26 cellular contexts compared by ENCODE assay signal in the genomic region with DNA sequence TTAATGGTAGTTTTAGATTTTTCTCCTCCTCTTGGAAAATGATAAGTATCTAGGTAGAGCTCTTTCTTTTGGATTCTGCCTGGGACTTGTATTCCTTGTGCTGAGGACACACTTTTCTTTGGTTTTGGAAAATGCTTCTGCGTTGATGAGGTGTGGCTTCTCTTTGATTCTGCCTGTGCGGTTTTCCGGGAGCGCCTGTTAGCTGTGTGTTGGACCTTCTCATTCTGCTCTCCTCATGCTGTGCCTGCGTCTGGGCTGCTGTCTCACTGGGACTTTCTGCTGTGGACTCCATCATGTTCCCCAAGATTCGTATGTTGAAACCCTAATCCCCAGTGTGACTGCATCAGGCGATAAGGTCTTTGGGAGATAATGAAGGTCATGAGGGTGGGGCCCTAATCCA.
"Had no signal": no experiment of that assay in that cellular context is flagged by ENCODE, and none has a peak within 500 bp of the region (broad histone marks: within the 10 kb centered on the region; RNA-seq: fewer than 3 reads in every experiment).

No MANE protein-coding gene starts in this region.

- H3K9me3 ChIP-seq: prostate gland, thyroid gland had no signal

- H3K4me3 ChIP-seq: coronary artery, heart left ventricle, hepatocyte, prostate gland, right atrium auricular region, smooth muscle cell, stomach, thyroid gland, vagina had no signal

- FAIRE-seq: endometrium, frontal cortex, kidney had no signal

- H3K27me3 Mint-ChIP-seq: effector memory CD8-positive, alpha-beta T cell; naive thymus-derived CD8-positive, alpha-beta T cell had no signal

- H3K4me2 ChIP-seq: hepatocyte, smooth muscle cell had no signal

- H3K4me1 Mint-ChIP-seq: nephron progenitor cell had no signal

- H3K36me3 ChIP-seq: prostate gland had no signal

- H3K4me3 Mint-ChIP-seq: effector memory CD8-positive, alpha-beta T cell; naive thymus-derived CD8-positive, alpha-beta T cell; nephron progenitor cell; stimulated activated effector memory CD8-positive, alpha-beta T cell treated with anti-CD3 and anti-CD28 coated beads, Interleukin-12 subunit alpha, Interleukin-12 subunit beta, amount 100 ng/mL, for 72 hours had no signal

- H3K27ac Mint-ChIP-seq: effector memory CD8-positive, alpha-beta T cell; nephron progenitor cell had no signal

- H3K9me3 Mint-ChIP-seq: effector memory CD8-positive, alpha-beta T cell; stimulated activated effector memory CD8-positive, alpha-beta T cell treated with anti-CD3 and anti-CD28 coated beads, Interleukin-12 subunit alpha, Interleukin-12 subunit beta, amount 100 ng/mL, for 72 hours had no signal

- H3K4me1 ChIP-seq: heart left ventricle, prostate gland, right atrium auricular region, stomach, thyroid gland, vagina had no signal

- H3K79me2 ChIP-seq: hepatocyte had no signal

- H3K27me3 ChIP-seq: heart left ventricle, hepatocyte, right atrium auricular region, stomach, thyroid gland, vagina had no signal

- ATAC-seq: effector memory CD8-positive, alpha-beta T cell; heart left ventricle; naive thymus-derived CD8-positive, alpha-beta T cell; sciatic nerve; stimulated activated effector memory CD8-positive, alpha-beta T cell treated with anti-CD3 and anti-CD28 coated beads, Interleukin-12 subunit alpha, Interleukin-12 subunit beta, amount 100 ng/mL, for 72 hours had no signal

- H2AFZ ChIP-seq: hepatocyte had no signal

- H3K27ac ChIP-seq: coronary artery, heart left ventricle, hepatocyte, prostate gland, right atrium auricular region, stomach, thyroid gland, vagina had no signal

- DNase-seq: dermis blood vessel endothelial cell; effector memory CD8-positive, alpha-beta T cell; heart left ventricle; kidney; mammary epithelial cell; mesendoderm; midbrain; naive thymus-derived CD8-positive, alpha-beta T cell; nephron progenitor cell; nucleus accumbens; stimulated activated CD4-positive, alpha-beta T cell treated with anti-CD3 and anti-CD28 coated beads, Interleukin-2, amount 100 ng/mL, for 24 hours; stimulated activated CD4-positive, alpha-beta T cell treated with anti-CD3 and anti-CD28 coated beads, Interleukin-4, amount 100 ng/mL, for 24 hours; stimulated activated naive CD4-positive, alpha-beta T cell treated with Interleukin-2 at 50 U/mL for 16 hours; stomach; thyroid gland; trophoblast cell had no signal
